In the genomic region with DNA sequence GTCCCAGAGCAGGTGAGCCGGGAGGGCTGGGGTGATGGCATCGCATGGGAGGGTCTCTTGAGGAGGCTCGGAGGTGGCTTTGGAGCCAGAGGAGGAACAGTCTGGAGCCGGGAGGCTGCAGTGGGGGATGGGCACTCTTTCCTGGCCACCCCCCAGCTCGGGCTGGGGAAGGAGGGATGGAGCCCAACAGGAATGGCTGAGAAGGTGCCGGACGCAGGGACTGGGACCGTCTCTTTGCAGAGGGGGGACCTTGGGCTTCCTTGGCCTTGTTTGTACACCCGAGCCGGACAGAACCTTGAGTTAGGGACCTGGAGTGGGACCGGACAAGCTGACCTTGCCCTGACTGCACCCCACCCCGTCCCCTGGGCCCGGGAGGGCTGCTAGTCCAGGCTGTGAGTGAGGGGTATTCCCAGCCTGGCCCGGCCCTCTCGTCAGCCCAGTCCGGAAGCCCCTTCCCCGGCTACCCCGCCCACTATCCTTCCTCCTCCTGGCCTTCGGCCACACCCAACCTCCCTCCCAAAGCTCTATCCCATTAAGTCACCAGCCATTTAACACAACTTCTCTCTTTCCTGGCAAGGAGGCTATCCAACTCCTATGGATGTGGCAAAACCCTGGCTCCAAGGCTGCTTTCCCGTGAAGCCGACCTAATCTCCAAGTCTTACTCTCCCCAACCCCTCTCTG, we compare ENCODE assay signal across 9 cellular contexts. TPM values are rescaled to one million over a fixed set of nuclear protein-coding genes. Genes with fewer than 3 reads are reported as not detected.
DNase-seq lines count a peak whose midpoint lies in the region; ATAC-seq, FAIRE-seq and TF ChIP-seq lines count a peak whose summit lies in the region.
"Had no signal": no experiment of that assay in that cellular context is flagged by ENCODE, and none has a peak within 500 bp of the region (broad histone marks: within the 10 kb centered on the region; RNA-seq: fewer than 3 reads in every experiment).

No MANE protein-coding gene starts in this region.

- no peak overlapping the region for H3K4me3 Mint-ChIP-seq in activated CD8-positive, alpha-beta memory T cell treated with anti-CD3 and anti-CD28 coated beads, Interleukin-2, amount 10 ng/mL, durations not matched to agents 7 days and 5 days

- no peaks in the 10 kb centered on the region for H3K9me3 ChIP-seq in liver (ENCODE audit: control insufficient read depth in 4 of 4, low read length in 3 of 4)
- no peaks in the 10 kb centered on the region for H3K9me3 ChIP-seq in transverse colon

- H3K4me1 ChIP-seq in liver (ENCODE audit: control insufficient read depth in 4 of 4, insufficient read depth in 4 of 4, low read length in 3 of 4) (peaks cover 0 to 8% (median 4%) of the 10 kb centered on the region in 4 donors), transverse colon (peaks cover 7 to 32% (median 25%) of the 10 kb centered on the region in 4 donors)

- FAIRE-seq in bronchial epithelial cell (lab: Jason Lieb, UNC), result no peak

- H3K27ac ChIP-seq in liver (ENCODE audit: low read depth in 1 of 2, low read length in 2 of 2) (peak overlapping the region; percentile 69 to 73), transverse colon (peak overlapping the region; percentile 54 to 69 (median 68))

- H3K4me3 ChIP-seq in bronchial epithelial cell (ENCODE audit: low read depth, low read length) (peak overlapping the region; percentile 25), liver (ENCODE audit: low read depth in 1 of 3, low read length in 3 of 3) (peak overlapping the region in 1 of 3 donors; percentile 55), transverse colon (peak overlapping the region in 3 of 4 donors; percentile 34 to 51 (median 43))

- in situ Hi-C loops in transverse colon (cut with MboI; ENCODE audit: low pct_ligation_motif_present in 1 of 4, low pct_unique_long_range_greater_than_20kb in 1 of 4, low sequenced_read_pairs in 3 of 4), result no loop called here

- ATAC-seq in activated CD8-positive, alpha-beta memory T cell treated with anti-CD3 and anti-CD28 coated beads, Interleukin-2, amount 10 ng/mL, durations not matched to agents 7 days and 5 days, result no peak
- no peak for ATAC-seq in GM21447 (IDR thresholded peaks at IDR 0.05; ENCODE audit: unreplicated experiment)

- peak; percentile 39 for DNase-seq in activated CD8-positive, alpha-beta memory T cell treated with anti-CD3 and anti-CD28 coated beads, Interleukin-2, amount 10 ng/mL, durations not matched to agents 7 days and 5 days
- no peak for DNase-seq in activated CD8-positive, alpha-beta memory T cell treated with anti-CD3 and anti-CD28 coated beads for 24 hours
- DNase-seq in bronchial epithelial cell (ENCODE audit: low read depth), result no peak
- no peak for DNase-seq in transverse colon
- no peak for DNase-seq in NCI-H2196 (lab: John Stamatoyannopoulos, UW; ENCODE audit: unreplicated experiment)
- no peak for DNase-seq in NCI-H187 treated with DMSO at 0.1 percent for 48 hours (lab: John Stamatoyannopoulos, UW)
- DNase-seq: DND-41 had no signal

- H3K36me3 ChIP-seq in bronchial epithelial cell (ENCODE audit: control insufficient read depth, insufficient read depth, low read length) (peaks cover 10% of the 10 kb centered on the region), liver (ENCODE audit: control insufficient read depth in 4 of 4, insufficient read depth in 3 of 4, low read depth in 1 of 4, low read length in 3 of 4) (peaks cover 4 to 16% (median 6%) of the 10 kb centered on the region in 4 donors), transverse colon (peaks cover 0 to 10% (median 0%) of the 10 kb centered on the region in 4 donors)

- H3K36me3 Mint-ChIP-seq in activated CD8-positive, alpha-beta memory T cell treated with anti-CD3 and anti-CD28 coated beads, Interleukin-2, amount 10 ng/mL, durations not matched to agents 7 days and 5 days, result peaks cover 6% of the 10 kb centered on the region

- no peak for TF ChIP-seq EP300 in transverse colon (IDR thresholded peaks at IDR 0.05; ENCODE audit: low read depth)

- no peaks in the 10 kb centered on the region for H3K27me3 ChIP-seq in bronchial epithelial cell (ENCODE audit: control insufficient read depth, insufficient read depth, low read length)
- no peaks in the 10 kb centered on the region for H3K27me3 ChIP-seq in liver (ENCODE audit: control insufficient read depth in 4 of 4, insufficient read depth in 4 of 4, low read length in 3 of 4)
- peaks cover 4% of the 10 kb centered on the region for H3K27me3 ChIP-seq in transverse colon

- no peak for TF ChIP-seq POLR2A in transverse colon (IDR thresholded peaks at IDR 0.05)

- H3K27ac Mint-ChIP-seq in activated CD8-positive, alpha-beta memory T cell treated with anti-CD3 and anti-CD28 coated beads, Interleukin-2, amount 10 ng/mL, durations not matched to agents 7 days and 5 days, result peak overlapping the region; percentile 20

- CTCF ChIA-PET in activated CD8-positive, alpha-beta memory T cell treated with anti-CD3 and anti-CD28 coated beads, Interleukin-2, amount 10 ng/mL, durations not matched to agents 7 days and 5 days (lab: Charles Lee), result interaction anchor here (1.8 to 2.0 kb wide), 2 partner anchors 22 to 63 kb away, joined by 6 to 7 read pairs; a partner anchor contains a TSS

- peaks cover 8% of the 10 kb centered on the region for H3K4me1 Mint-ChIP-seq in activated CD8-positive, alpha-beta memory T cell treated with anti-CD3 and anti-CD28 coated beads, Interleukin-2, amount 10 ng/mL, durations not matched to agents 7 days and 5 days

- H3K9ac ChIP-seq in liver (ENCODE audit: low read depth in 1 of 2, low read length in 2 of 2), result no peak overlapping the region

- TF ChIP-seq CTCF in bronchial epithelial cell (IDR thresholded peaks at IDR 0.05; ENCODE audit: insufficient read depth, low read length, severe bottlenecking) (no peak), liver (IDR thresholded peaks at IDR 0.05; ENCODE audit: low read depth, low read length, missing input control) (no peak), transverse colon (IDR thresholded peaks at IDR 0.05) (no peak)

- TF ChIP-seq RAD21 in liver (IDR thresholded peaks at IDR 0.05), result no peak

- 24% methylated on average over 21 of the region's 21 CpGs for WGBS in liver
- WGBS in transverse colon (ENCODE audit: low coverage in 1 of 2), 2 donors, result 20 to 25% methylated on average over 1 to 21 of the region's 21 CpGs

- H3K27me3 Mint-ChIP-seq in activated CD8-positive, alpha-beta memory T cell treated with anti-CD3 and anti-CD28 coated beads, Interleukin-2, amount 10 ng/mL, durations not matched to agents 7 days and 5 days, result no peaks in the 10 kb centered on the region

- H3K9me3 Mint-ChIP-seq in activated CD8-positive, alpha-beta memory T cell treated with anti-CD3 and anti-CD28 coated beads, Interleukin-2, amount 10 ng/mL, durations not matched to agents 7 days and 5 days (ENCODE audit: low read depth), result no peaks in the 10 kb centered on the region

- intact Hi-C loops in transverse colon (cut with DNase I; ENCODE audit: low total_unique reads), result no loop called here

TF ChIP-seq in liver, 16 proteins besides CTCF, POLR2A, EP300 and RAD21:
- TF ChIP-seq HNF4G (IDR thresholded peaks at IDR 0.05) (no peak), NR2F2 (IDR thresholded peaks at IDR 0.05) (peak; percentile 12)
- TF ChIP-seq, protein P1, sequence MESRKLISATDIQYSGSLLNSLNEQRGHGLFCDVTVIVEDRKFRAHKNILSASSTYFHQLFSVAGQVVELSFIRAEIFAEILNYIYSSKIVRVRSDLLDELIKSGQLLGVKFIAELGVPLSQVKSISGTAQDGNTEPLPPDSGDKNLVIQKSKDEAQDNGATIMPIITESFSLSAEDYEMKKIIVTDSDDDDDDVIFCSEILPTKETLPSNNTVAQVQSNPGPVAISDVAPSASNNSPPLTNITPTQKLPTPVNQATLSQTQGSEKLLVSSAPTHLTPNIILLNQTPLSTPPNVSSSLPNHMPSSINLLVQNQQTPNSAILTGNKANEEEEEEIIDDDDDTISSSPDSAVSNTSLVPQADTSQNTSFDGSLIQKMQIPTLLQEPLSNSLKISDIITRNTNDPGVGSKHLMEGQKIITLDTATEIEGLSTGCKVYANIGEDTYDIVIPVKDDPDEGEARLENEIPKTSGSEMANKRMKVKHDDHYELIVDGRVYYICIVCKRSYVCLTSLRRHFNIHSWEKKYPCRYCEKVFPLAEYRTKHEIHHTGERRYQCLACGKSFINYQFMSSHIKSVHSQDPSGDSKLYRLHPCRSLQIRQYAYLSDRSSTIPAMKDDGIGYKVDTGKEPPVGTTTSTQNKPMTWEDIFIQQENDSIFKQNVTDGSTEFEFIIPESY (IDR thresholded peaks at IDR 0.05), result no peak
- TF ChIP-seq, protein P2, sequence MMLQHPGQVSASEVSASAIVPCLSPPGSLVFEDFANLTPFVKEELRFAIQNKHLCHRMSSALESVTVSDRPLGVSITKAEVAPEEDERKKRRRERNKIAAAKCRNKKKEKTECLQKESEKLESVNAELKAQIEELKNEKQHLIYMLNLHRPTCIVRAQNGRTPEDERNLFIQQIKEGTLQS (IDR thresholded peaks at IDR 0.05), result no peak

RNA-seq across cellular contexts. Expression of a gene that starts 0.9 kb away (rescaled TPM):
- under 1 TPM; 0.26 to 0.54 TPM for total RNA-seq in activated CD8-positive, alpha-beta memory T cell treated with anti-CD3 and anti-CD28 coated beads, Interleukin-2, amount 10 ng/mL, durations not matched to agents 7 days and 5 days
- not detected in 2 replicates for total RNA-seq in bronchial epithelial cell
- total RNA-seq in liver, result 1 to 10 TPM; 1.7 to 6.0 TPM
- 1 to 10 TPM; 5.0 to 5.9 TPM for polyA plus RNA-seq in liver
- under 1 TPM in 2 of 4 donors, not detected in 2; 0.27 to 0.79 TPM for total RNA-seq in transverse colon

RNA-seq across cellular contexts. Expression of a gene that starts 19.1 kb away (rescaled TPM):
- 10 to 100 TPM; 33.4 to 33.7 TPM for total RNA-seq in activated CD8-positive, alpha-beta memory T cell treated with anti-CD3 and anti-CD28 coated beads, Interleukin-2, amount 10 ng/mL, durations not matched to agents 7 days and 5 days
- 30.2 and 30.3 TPM in 2 replicates for total RNA-seq in bronchial epithelial cell
- 10 to 100 TPM; 12.7 to 13.2 TPM for total RNA-seq in liver
- polyA plus RNA-seq in liver, result 1 to 10 TPM; 1.9 to 7.4 TPM
- total RNA-seq in transverse colon, result 10 to 100 TPM; 21.9 to 88.4 (median 53.0) TPM

RNA-seq across cellular contexts. Expression of a gene that starts 22.3 kb away (rescaled TPM):
- under 1 TPM; 0.15 to 0.23 TPM for total RNA-seq in activated CD8-positive, alpha-beta memory T cell treated with anti-CD3 and anti-CD28 coated beads, Interleukin-2, amount 10 ng/mL, durations not matched to agents 7 days and 5 days
- total RNA-seq in bronchial epithelial cell, result not detected in 2 replicates
- total RNA-seq in liver, result under 1 TPM; 0.23 to 0.25 TPM
- under 1 TPM; 0.25 to 0.95 TPM for polyA plus RNA-seq in liver
- total RNA-seq in transverse colon, result under 1 TPM in 3 of 4 donors, not detected in 1; 0.14 to 0.95 (median 0.60) TPM

RNA-seq across cellular contexts. Expression of a gene that starts 34.8 kb away (rescaled TPM):
- total RNA-seq in activated CD8-positive, alpha-beta memory T cell treated with anti-CD3 and anti-CD28 coated beads, Interleukin-2, amount 10 ng/mL, durations not matched to agents 7 days and 5 days, result 10 to 100 TPM; 50.7 to 51.7 TPM
- total RNA-seq in bronchial epithelial cell (37.4 and 48.3 TPM in 2 replicates), liver (10 to 100 TPM; 28.6 to 35.1 TPM), transverse colon (100 to 1,000 TPM in 3 of 4 donors, 10 to 100 TPM in 1; 88.9 to 555 (median 130) TPM)
- 10 to 100 TPM; 29.3 to 31.7 TPM for polyA plus RNA-seq in liver

RNA-seq across cellular contexts. Expression of a gene that starts 50.2 kb away (rescaled TPM):
- total RNA-seq in activated CD8-positive, alpha-beta memory T cell treated with anti-CD3 and anti-CD28 coated beads, Interleukin-2, amount 10 ng/mL, durations not matched to agents 7 days and 5 days, result 10 to 100 TPM; 54.8 to 71.4 TPM
- total RNA-seq in bronchial epithelial cell, result 46.3 and 59.1 TPM in 2 replicates
- 10 to 100 TPM; 21.7 to 43.6 TPM for total RNA-seq in liver
- 10 to 100 TPM in 1 of 2 donors, 1 to 10 TPM in 1; 9.4 to 27.5 TPM for polyA plus RNA-seq in liver
- 100 to 1,000 TPM in 1 of 4 donors, 10 to 100 TPM in 3; 35.2 to 214 (median 49.2) TPM for total RNA-seq in transverse colon
